In genomic region chr17:4134756-4135155, GRCh38 we compare ENCODE assay signal across 20 cellular contexts. TPM values are rescaled to one million over a fixed set of nuclear protein-coding genes. Genes with fewer than 3 reads are reported as not detected.
A peak's percentile ranks its signal among the peaks of the same experiment; 100 is the strongest.
DNase-seq lines count a peak whose midpoint lies in the region; ATAC-seq and TF ChIP-seq lines count a peak whose summit lies in the region.
"Had no signal": no experiment of that assay in that cellular context is flagged by ENCODE, and none has a peak within 500 bp of the region (broad histone marks: within the 10 kb centered on the region; RNA-seq: fewer than 3 reads in every experiment).

No MANE protein-coding gene starts in this region.

- intact Hi-C loops in MCF 10A (cut with micrococcal nuclease) (no loop called here), mammary epithelial cell (cut with micrococcal nuclease) (no loop called here), left colon (cut with DNase I, micrococcal nuclease) (no loop called here)

- BruUV-seq in MCF 10A (replicated peaks; lab: Mats Ljungman, UMichigan) (no TSS peak), mammary epithelial cell (replicated peaks; lab: Mats Ljungman, UMichigan) (no TSS peak)

- no peak overlapping the region for H3K27ac ChIP-seq in mammary epithelial cell (ENCODE audit: insufficient read depth, low read depth, low read length)
- H3K27ac ChIP-seq: coronary artery, testis, WERI-Rb-1 had no signal

- CTCF ChIA-PET in MCF 10A (lab: Yijun Ruan, JAX) (interaction anchor here (0.6 kb wide), 2 partner anchors 33 to 305 kb away, joined by 3 read pairs; no protein-coding TSS in a partner anchor), mammary epithelial cell (lab: Charles Lee; ENCODE audit: low non-redundant PET) (interaction anchor here (0.5 kb wide), 1 partner anchor 22 kb away, joined by 4 read pairs; no protein-coding TSS in a partner anchor), WTC11 (lab: Charles Lee) (interaction anchor here (0.9 kb wide), 1 partner anchor 65 kb away, joined by 3 read pairs; no protein-coding TSS in a partner anchor)

- H3K4me3 ChIP-seq in mammary epithelial cell (replicated peaks in 1 of 3; ENCODE audit: insufficient read depth in 1 of 3, low read depth in 2 of 3, low read length in 3 of 3) = no peak overlapping the region
- H3K4me3 ChIP-seq: coronary artery, testis had no signal

- H3K9me3 Mint-ChIP-seq in MCF 10A (ENCODE audit: unreplicated experiment) (no peaks in the 10 kb centered on the region), WTC11 (no peaks in the 10 kb centered on the region)
- H3K9me3 Mint-ChIP-seq in activated naive CD8-positive, alpha-beta T cell treated with anti-CD3 and anti-CD28 coated beads, Interleukin-2, amount 50 U/mL, for 24 hours = no peaks in the 10 kb centered on the region
- no peaks in the 10 kb centered on the region for H3K9me3 Mint-ChIP-seq in stimulated activated naive B cell treated with anti-CD40 and anti-IgM and Interleukin-4, amounts not matched to agents 10 μg/mL and 1 μg/mL and 100 μg/mL, for 72 hours
- H3K9me3 Mint-ChIP-seq: natural killer cell had no signal

- H3K4me1 Mint-ChIP-seq in MCF 10A (ENCODE audit: insufficient read depth, unreplicated experiment) (peaks cover 25% of the 10 kb centered on the region), WTC11 (no peaks in the 10 kb centered on the region)
- H3K4me1 Mint-ChIP-seq in activated naive CD8-positive, alpha-beta T cell treated with anti-CD3 and anti-CD28 coated beads, Interleukin-2, amount 50 U/mL, for 24 hours = peaks cover 47% of the 10 kb centered on the region
- peaks cover 32 to 37% of the 10 kb centered on the region in 2 donors for H3K4me1 Mint-ChIP-seq in stimulated activated naive B cell treated with anti-CD40 and anti-IgM and Interleukin-4, amounts not matched to agents 10 μg/mL and 1 μg/mL and 100 μg/mL, for 72 hours

- dilution Hi-C loops in mammary epithelial cell (cut with HindIII; ENCODE audit: low sequenced_read_pairs) = no loop called here

- H3K4me1 ChIP-seq in mammary epithelial cell (ENCODE audit: insufficient read depth, low read length) = no peaks in the 10 kb centered on the region

- H3K36me3 Mint-ChIP-seq in MCF 10A (ENCODE audit: insufficient read depth, unreplicated experiment) (peaks cover 22% of the 10 kb centered on the region), WTC11 (no peaks in the 10 kb centered on the region)
- H3K36me3 Mint-ChIP-seq in activated naive CD8-positive, alpha-beta T cell treated with anti-CD3 and anti-CD28 coated beads, Interleukin-2, amount 50 U/mL, for 24 hours (ENCODE audit: low read depth) = peaks cover 8% of the 10 kb centered on the region
- H3K36me3 Mint-ChIP-seq in stimulated activated naive B cell treated with anti-CD40 and anti-IgM and Interleukin-4, amounts not matched to agents 10 μg/mL and 1 μg/mL and 100 μg/mL, for 72 hours = peaks cover 16 to 28% of the 10 kb centered on the region in 2 donors
- H3K36me3 Mint-ChIP-seq: natural killer cell had no signal

- no peak overlapping the region for H3K4me2 ChIP-seq in mammary epithelial cell (ENCODE audit: insufficient read depth, low read depth, low read length)

- no peak for DNase-seq in MCF 10A (ENCODE audit: unreplicated experiment)
- DNase-seq in mammary epithelial cell = no peak
- no peak for DNase-seq in activated naive CD8-positive, alpha-beta T cell treated with anti-CD3 and anti-CD28 coated beads, Interleukin-2, amount 50 U/mL, for 24 hours
- DNase-seq in left colon = peak in 1 of 2 donors; percentile 48
- no peak for DNase-seq in stimulated activated naive B cell treated with anti-CD40 and anti-IgM and Interleukin-4, amounts not matched to agents 10 μg/mL and 1 μg/mL and 100 μg/mL, for 72 hours
- DNase-seq in NCI-H2227 (lab: John Stamatoyannopoulos, UW; ENCODE audit: unreplicated experiment) = no peak
- no peak for DNase-seq in NCI-H128 (lab: John Stamatoyannopoulos, UW; ENCODE audit: unreplicated experiment)
- no peak for DNase-seq in WTC11 (ENCODE audit: low spot score)
- DNase-seq: activated CD4-positive, alpha-beta T cell treated with anti-CD3 and anti-CD28 coated beads, Interleukin-2, amount 50 U/mL, for 48 hours; activated effector memory CD4-positive, alpha-beta T cell treated with anti-CD3 and anti-CD28 coated beads, Interleukin-2, amount 50 U/mL, for 16 hours; natural killer cell; NCI-H1048; NCI-H187 treated with DMSO at 0.1 percent for 48 hours; NCI-H748 treated with DMSO at 0.1 percent for 48 hours; stimulated activated CD4-positive, alpha-beta T cell treated with anti-CD3 and anti-CD28 coated beads, Interleukin-4, amount 100 ng/mL, for 1 hour; stimulated activated naive CD4-positive, alpha-beta T cell treated with Interleukin-2 at 50 U/mL for 16 hours; testis had no signal

- no peak overlapping the region for H2AFZ ChIP-seq in mammary epithelial cell (ENCODE audit: low read depth, low read length)

- H3K79me2 ChIP-seq in mammary epithelial cell (ENCODE audit: insufficient read depth, low read length) = peaks cover 91% of the 10 kb centered on the region

- in situ Hi-C loops in mammary epithelial cell (cut with MboI; ENCODE audit: low sequenced_read_pairs in 2 of 2) = no loop called here

- no peaks in the 10 kb centered on the region for H4K20me1 ChIP-seq in mammary epithelial cell (ENCODE audit: insufficient read depth, low read length)

- POLR2A ChIA-PET in MCF 10A (lab: Yijun Ruan, JAX) = interaction anchor here (3.4 kb wide), 1 partner anchor 8 kb away, joined by 28 read pairs; the partner anchor contains the start of genes CYB5D2 and ZZEF1
- POLR2A ChIA-PET in WTC11 (lab: Charles Lee) = no interaction called here

- no peak for TF ChIP-seq CTCF in MCF 10A (IDR thresholded peaks at IDR 0.05; ENCODE audit: unreplicated experiment)
- no peak for TF ChIP-seq CTCF in mammary epithelial cell (conservative IDR thresholded peaks at IDR 0.05 in 1 of 2, IDR thresholded peaks at IDR 0.05 in 1 of 2; ENCODE audit: extremely low read depth in 1 of 2, insufficient read depth in 1 of 2, low read depth in 1 of 2, low read length in 2 of 2)
- no peak for TF ChIP-seq CTCF in WTC11 (IDR thresholded peaks at IDR 0.05)

- H3K36me3 ChIP-seq in mammary epithelial cell (ENCODE audit: insufficient read depth, low read length) = peaks cover 2% of the 10 kb centered on the region

- no peak for ATAC-seq in activated naive CD8-positive, alpha-beta T cell treated with anti-CD3 and anti-CD28 coated beads, Interleukin-2, amount 50 U/mL, for 24 hours
- ATAC-seq in left colon (peak; percentile 59), WTC11 (no peak)
- no peak for ATAC-seq in stimulated activated naive B cell treated with anti-CD40 and anti-IgM and Interleukin-4, amounts not matched to agents 10 μg/mL and 1 μg/mL and 100 μg/mL, for 72 hours (replicated peaks)
- ATAC-seq: natural killer cell, SK-N-SH treated with all-trans-retinoic acid at 6 μM for 48 hours had no signal

- no peaks in the 10 kb centered on the region for H3K27me3 Mint-ChIP-seq in MCF 10A (ENCODE audit: insufficient read depth, unreplicated experiment)
- H3K27me3 Mint-ChIP-seq in activated naive CD8-positive, alpha-beta T cell treated with anti-CD3 and anti-CD28 coated beads, Interleukin-2, amount 50 U/mL, for 24 hours = no peaks in the 10 kb centered on the region
- no peaks in the 10 kb centered on the region for H3K27me3 Mint-ChIP-seq in stimulated activated naive B cell treated with anti-CD40 and anti-IgM and Interleukin-4, amounts not matched to agents 10 μg/mL and 1 μg/mL and 100 μg/mL, for 72 hours
- H3K27me3 Mint-ChIP-seq in WTC11 (ENCODE audit: low read depth) = no peaks in the 10 kb centered on the region

- H3K4me3 Mint-ChIP-seq in MCF 10A (ENCODE audit: unreplicated experiment) (no peak overlapping the region), WTC11 (no peak overlapping the region)
- no peak overlapping the region for H3K4me3 Mint-ChIP-seq in activated naive CD8-positive, alpha-beta T cell treated with anti-CD3 and anti-CD28 coated beads, Interleukin-2, amount 50 U/mL, for 24 hours
- no peak overlapping the region for H3K4me3 Mint-ChIP-seq in stimulated activated naive B cell treated with anti-CD40 and anti-IgM and Interleukin-4, amounts not matched to agents 10 μg/mL and 1 μg/mL and 100 μg/mL, for 72 hours
- H3K4me3 Mint-ChIP-seq: natural killer cell had no signal

- H3K9ac ChIP-seq in mammary epithelial cell (ENCODE audit: insufficient read depth, low read length) = no peak overlapping the region

- no peaks in the 10 kb centered on the region for H3K27me3 ChIP-seq in mammary epithelial cell (ENCODE audit: insufficient read depth, low read length)
- H3K27me3 ChIP-seq: testis had no signal

- 97% methylated on average over 4 of the region's 4 CpGs for WGBS in mammary epithelial cell (ENCODE audit: low coverage, missing lambda C conversion rate)

- H3K27ac Mint-ChIP-seq in MCF 10A (ENCODE audit: low read depth, unreplicated experiment) (peak overlapping the region; percentile 6), WTC11 (no peak overlapping the region)
- peak overlapping the region; percentile 7 for H3K27ac Mint-ChIP-seq in activated naive CD8-positive, alpha-beta T cell treated with anti-CD3 and anti-CD28 coated beads, Interleukin-2, amount 50 U/mL, for 24 hours
- H3K27ac Mint-ChIP-seq in stimulated activated naive B cell treated with anti-CD40 and anti-IgM and Interleukin-4, amounts not matched to agents 10 μg/mL and 1 μg/mL and 100 μg/mL, for 72 hours = peak overlapping the region; percentile 14

- no peaks in the 10 kb centered on the region for H3K9me3 ChIP-seq in mammary epithelial cell (replicated peaks; ENCODE audit: insufficient read depth, low read length)
- H3K9me3 ChIP-seq: testis had no signal

TF ChIP-seq in WTC11, 78 proteins besides CTCF, POLR2A, EP300 and RAD21 (continues in another document):
- TF ChIP-seq, protein P1, sequence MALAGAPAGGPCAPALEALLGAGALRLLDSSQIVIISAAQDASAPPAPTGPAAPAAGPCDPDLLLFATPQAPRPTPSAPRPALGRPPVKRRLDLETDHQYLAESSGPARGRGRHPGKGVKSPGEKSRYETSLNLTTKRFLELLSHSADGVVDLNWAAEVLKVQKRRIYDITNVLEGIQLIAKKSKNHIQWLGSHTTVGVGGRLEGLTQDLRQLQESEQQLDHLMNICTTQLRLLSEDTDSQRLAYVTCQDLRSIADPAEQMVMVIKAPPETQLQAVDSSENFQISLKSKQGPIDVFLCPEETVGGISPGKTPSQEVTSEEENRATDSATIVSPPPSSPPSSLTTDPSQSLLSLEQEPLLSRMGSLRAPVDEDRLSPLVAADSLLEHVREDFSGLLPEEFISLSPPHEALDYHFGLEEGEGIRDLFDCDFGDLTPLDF (CRISPR knock-in tag; IDR thresholded peaks at IDR 0.05) = no peak

RNA-seq across cellular contexts. Expression of gene ZZEF1, which starts 8.1 kb away (rescaled TPM):
- total RNA-seq in MCF 10A (2022) (35.0 and 37.9 TPM in 2 replicates), mammary epithelial cell (10 to 100 TPM; 33.6 to 44.7 TPM), left colon (100 to 1,000 TPM; 134 to 164 TPM), WTC11 (2021) (16.3 to 24.1 TPM (median 17.5 TPM) in 3 replicates)
- 10.2 TPM for polyA plus RNA-seq in mammary epithelial cell
- polyA minus RNA-seq in mammary epithelial cell = 43.8 TPM

RNA-seq across cellular contexts. Expression of gene CYB5D2, which starts 8.2 kb away (rescaled TPM):
- 13.8 and 17.6 TPM in 2 replicates for total RNA-seq in MCF 10A (2022)
- 10 to 100 TPM; 15.1 to 16.3 TPM for total RNA-seq in mammary epithelial cell
- polyA plus RNA-seq in mammary epithelial cell = 25.1 TPM
- polyA minus RNA-seq in mammary epithelial cell = 24.8 TPM
- 10 to 100 TPM; 11.8 to 16.3 TPM for total RNA-seq in left colon
- total RNA-seq in WTC11 (2021) = 7.8 to 9.0 TPM (median 8.8 TPM) in 3 replicates
